In the genomic region with DNA sequence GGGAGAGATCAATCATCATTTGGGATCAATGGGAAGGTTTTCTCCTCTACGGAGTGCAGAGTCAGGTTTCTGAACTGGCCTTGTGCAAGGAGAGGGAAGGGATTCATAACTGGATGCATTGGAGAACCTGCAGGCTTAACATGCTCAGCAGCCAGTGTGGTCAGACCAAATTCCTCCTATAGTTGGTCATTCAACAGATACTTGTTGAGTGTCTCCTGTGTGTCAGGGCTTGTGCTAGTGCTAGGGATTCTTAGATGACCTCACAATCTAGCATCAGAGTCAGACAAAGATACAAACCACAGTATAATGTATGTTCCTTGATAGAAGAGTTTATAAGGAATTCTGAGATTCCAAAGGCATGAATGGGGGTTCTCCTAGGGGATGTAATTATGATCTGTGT, we compare ENCODE assay signal across 12 cellular contexts. TPM values are rescaled to one million over a fixed set of nuclear protein-coding genes. Genes with fewer than 3 reads are reported as not detected.
DNase-seq lines count a peak whose midpoint lies in the region; ATAC-seq and TF ChIP-seq lines count a peak whose summit lies in the region.
"Had no signal": no experiment of that assay in that cellular context is flagged by ENCODE, and none has a peak within 500 bp of the region (broad histone marks: within the 10 kb centered on the region; RNA-seq: fewer than 3 reads in every experiment).

No MANE protein-coding gene starts in this region.

- no peak for ATAC-seq in stimulated activated memory B cell treated with anti-CD40 and anti-IgM and Interleukin-4, amounts not matched to agents 10 μg/mL and 1 μg/mL and 100 μg/mL, for 72 hours
- ATAC-seq in GM19395 (IDR thresholded peaks at IDR 0.05; ENCODE audit: unreplicated experiment): no peak
- ATAC-seq: Panc1 had no signal

- 72% methylated on average over 1 of the region's 1 CpG for WGBS in SK-N-SH (ENCODE audit: low lambda C conversion rate)

- peaks cover 95% of the 10 kb centered on the region for H4K20me1 ChIP-seq in SK-N-SH (ENCODE audit: insufficient read depth)

- no peaks in the 10 kb centered on the region for H3K27me3 ChIP-seq in SK-N-SH (ENCODE audit: insufficient read depth)
- H3K27me3 ChIP-seq: BE2C had no signal

- no peak for DNase-seq in activated naive CD4-positive, alpha-beta T cell treated with Interleukin-2 at 50 U/mL for 16 hours
- DNase-seq in SK-N-SH (no peak), fibroblast of peridontal ligament (ENCODE audit: extremely low read depth) (peak; percentile 90), NCI-H2029 (lab: John Stamatoyannopoulos, UW) (no peak), DMS 273 (lab: John Stamatoyannopoulos, UW; ENCODE audit: unreplicated experiment) (no peak)
- DNase-seq: BE2C, caudate nucleus, NCI-H1092 treated with DMSO at 0.1 percent for 48 hours had no signal

- peak overlapping the region; percentile 57 for H3K4me2 ChIP-seq in SK-N-SH

- H3K36me3 Mint-ChIP-seq in activated naive CD4-positive, alpha-beta T cell treated with anti-CD3 and anti-CD28 coated beads, Interleukin-2, amount 50 U/mL, for 24 hours: no peaks in the 10 kb centered on the region
- H3K36me3 Mint-ChIP-seq in stimulated activated memory B cell treated with anti-CD40 and anti-IgM and Interleukin-4, amounts not matched to agents 10 μg/mL and 1 μg/mL and 100 μg/mL, for 72 hours: peaks cover 6% of the 10 kb centered on the region

- H3K4me1 ChIP-seq in SK-N-SH (ENCODE audit: control insufficient read depth in 1 of 2, insufficient read depth in 2 of 2, low read depth in 1 of 2, low read length in 1 of 2): peaks cover 26 to 39% of the 10 kb centered on the region in 2 experiments

- H3F3A ChIP-seq in SK-N-SH (replicated peaks; ENCODE audit: insufficient read depth): peaks cover 22% of the 10 kb centered on the region

- peak in 1 of 2 experiments; percentile 42; a peak in 1 of 4 replicates for TF ChIP-seq EP300 in SK-N-SH (IDR thresholded peaks at IDR 0.05; ENCODE audit: borderline replicate concordance in 1 of 2, low read depth in 1 of 2, low read length in 1 of 2)

- H3K79me2 ChIP-seq in SK-N-SH (ENCODE audit: insufficient read depth): peaks cover 98% of the 10 kb centered on the region

- H3K4me3 Mint-ChIP-seq in activated naive CD4-positive, alpha-beta T cell treated with anti-CD3 and anti-CD28 coated beads, Interleukin-2, amount 50 U/mL, for 24 hours: no peak overlapping the region
- H3K4me3 Mint-ChIP-seq in stimulated activated memory B cell treated with anti-CD40 and anti-IgM and Interleukin-4, amounts not matched to agents 10 μg/mL and 1 μg/mL and 100 μg/mL, for 72 hours: no peak overlapping the region

- H3K9me2 ChIP-seq in SK-N-SH: no peaks in the 10 kb centered on the region

- TF ChIP-seq CTCF in SK-N-SH (IDR thresholded peaks at IDR 0.05): no peak

- H3K4me1 Mint-ChIP-seq in activated naive CD4-positive, alpha-beta T cell treated with anti-CD3 and anti-CD28 coated beads, Interleukin-2, amount 50 U/mL, for 24 hours: peaks cover 92% of the 10 kb centered on the region
- H3K4me1 Mint-ChIP-seq in stimulated activated memory B cell treated with anti-CD40 and anti-IgM and Interleukin-4, amounts not matched to agents 10 μg/mL and 1 μg/mL and 100 μg/mL, for 72 hours: peaks cover 89% of the 10 kb centered on the region

- H3K4me3 ChIP-seq in SK-N-SH (ENCODE audit: low read depth in 2 of 2, low read length in 1 of 2): no peak overlapping the region

- H3K27me3 Mint-ChIP-seq in activated naive CD4-positive, alpha-beta T cell treated with anti-CD3 and anti-CD28 coated beads, Interleukin-2, amount 50 U/mL, for 24 hours: no peaks in the 10 kb centered on the region
- no peaks in the 10 kb centered on the region for H3K27me3 Mint-ChIP-seq in stimulated activated memory B cell treated with anti-CD40 and anti-IgM and Interleukin-4, amounts not matched to agents 10 μg/mL and 1 μg/mL and 100 μg/mL, for 72 hours

- TF ChIP-seq RAD21 in SK-N-SH (IDR thresholded peaks at IDR 0.05; ENCODE audit: low read length): no peak

- no peak overlapping the region for H2AFZ ChIP-seq in SK-N-SH (ENCODE audit: low read depth)

- no peaks in the 10 kb centered on the region for H3K9me3 ChIP-seq in SK-N-SH
- H3K9me3 ChIP-seq: BE2C had no signal

- CTCF ChIA-PET in SK-N-SH (lab: Yijun Ruan, JAX): interaction anchor here (1.8 to 3.4 kb wide), 2 partner anchors 52 to 155 kb away, joined by 6 to 11 read pairs; no protein-coding TSS in a partner anchor

- peak overlapping the region in 1 of 2 experiments; percentile 66; a peak in 2 of 4 replicates for H3K27ac ChIP-seq in SK-N-SH (ENCODE audit: low read depth in 2 of 2, low read length in 1 of 2)

- no peaks in the 10 kb centered on the region for H3K9me3 Mint-ChIP-seq in activated naive CD4-positive, alpha-beta T cell treated with anti-CD3 and anti-CD28 coated beads, Interleukin-2, amount 50 U/mL, for 24 hours
- H3K9me3 Mint-ChIP-seq in stimulated activated memory B cell treated with anti-CD40 and anti-IgM and Interleukin-4, amounts not matched to agents 10 μg/mL and 1 μg/mL and 100 μg/mL, for 72 hours: no peaks in the 10 kb centered on the region

- no peak overlapping the region for H3K9ac ChIP-seq in SK-N-SH

- H3K36me3 ChIP-seq in SK-N-SH (replicated peaks in 1 of 2; ENCODE audit: control insufficient read depth in 1 of 2, insufficient read depth in 2 of 2, low read length in 1 of 2): no peaks in the 10 kb centered on the region
- H3K36me3 ChIP-seq: BE2C had no signal

- peak overlapping the region; percentile 2 for H3K27ac Mint-ChIP-seq in activated naive CD4-positive, alpha-beta T cell treated with anti-CD3 and anti-CD28 coated beads, Interleukin-2, amount 50 U/mL, for 24 hours
- peak overlapping the region; percentile 3 for H3K27ac Mint-ChIP-seq in stimulated activated memory B cell treated with anti-CD40 and anti-IgM and Interleukin-4, amounts not matched to agents 10 μg/mL and 1 μg/mL and 100 μg/mL, for 72 hours

- POLR2A ChIA-PET in SK-N-SH (lab: Yijun Ruan, JAX): interaction anchor here (0.6 kb wide), 1 partner anchor 10 kb away, joined by 5 read pairs; no protein-coding TSS in a partner anchor

TF ChIP-seq in SK-N-SH, 30 proteins besides CTCF, POLR2A, EP300 and RAD21 (continues in another document):
- TF ChIP-seq PBX3 (IDR thresholded peaks at IDR 0.05) (peak; percentile 40; the same call in 1 of the 2 replicates), RXRA (IDR thresholded peaks at IDR 0.05; ENCODE audit: borderline replicate concordance, low read depth) (peak; percentile 44; the same call in 1 of the 2 replicates), RFX5 (IDR thresholded peaks at IDR 0.05; ENCODE audit: low read length) (no peak), TCF12 (IDR thresholded peaks at IDR 0.05) (peak; percentile 78), MAX (IDR thresholded peaks at IDR 0.05; ENCODE audit: low read depth) (peak; percentile 29; the same call in 1 of the 2 replicates), EZH2phosphoT487 (IDR thresholded peaks at IDR 0.05; ENCODE audit: borderline replicate concordance, low read depth) (no peak), SIN3A (IDR thresholded peaks at IDR 0.05; ENCODE audit: borderline replicate concordance, low read depth, low read length) (no peak), FOSL2 (IDR thresholded peaks at IDR 0.05; ENCODE audit: borderline replicate concordance, low read depth) (peak; percentile 68), JUND (IDR thresholded peaks at IDR 0.05) (peak; percentile 67), POLR2AphosphoS5 (IDR thresholded peaks at IDR 0.05; ENCODE audit: low read depth, low read length) (peak; percentile 43; the same call in 1 of the 2 replicates), TAF1 (IDR thresholded peaks at IDR 0.05; ENCODE audit: borderline replicate concordance, low read depth, low read length) (no peak), MEF2A (IDR thresholded peaks at IDR 0.05; ENCODE audit: borderline replicate concordance, low read depth) (no peak), SMC3 (IDR thresholded peaks at IDR 0.05; ENCODE audit: low read depth, low read length) (no peak), NRF1 (IDR thresholded peaks at IDR 0.05; ENCODE audit: low read depth, low read length) (no peak)
- TF ChIP-seq, protein P1, sequence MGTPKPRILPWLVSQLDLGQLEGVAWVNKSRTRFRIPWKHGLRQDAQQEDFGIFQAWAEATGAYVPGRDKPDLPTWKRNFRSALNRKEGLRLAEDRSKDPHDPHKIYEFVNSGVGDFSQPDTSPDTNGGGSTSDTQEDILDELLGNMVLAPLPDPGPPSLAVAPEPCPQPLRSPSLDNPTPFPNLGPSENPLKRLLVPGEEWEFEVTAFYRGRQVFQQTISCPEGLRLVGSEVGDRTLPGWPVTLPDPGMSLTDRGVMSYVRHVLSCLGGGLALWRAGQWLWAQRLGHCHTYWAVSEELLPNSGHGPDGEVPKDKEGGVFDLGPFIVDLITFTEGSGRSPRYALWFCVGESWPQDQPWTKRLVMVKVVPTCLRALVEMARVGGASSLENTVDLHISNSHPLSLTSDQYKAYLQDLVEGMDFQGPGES (IDR thresholded peaks at IDR 0.05; ENCODE audit: low read depth, low read length): no peak

RNA-seq across cellular contexts. Expression of gene RALY, which starts 23.9 kb away (rescaled TPM):
- 123 and 130 TPM in 2 replicates for polyA plus RNA-seq in SK-N-SH (2012; rRNA removed)
- polyA plus RNA-seq in SK-N-SH (2012; cell fraction: cytosol; rRNA removed): 71.6 and 108 TPM in 2 replicates
- polyA plus RNA-seq in SK-N-SH (2012; cell fraction: nucleus; rRNA removed): 68.3 and 69.8 TPM in 2 replicates
